In genomic region chr6:94272327-94272726, GRCh38 we compare ENCODE assay signal across 14 cellular contexts.
"Had no signal": no experiment of that assay in that cellular context is flagged by ENCODE, and none has a peak within 500 bp of the region (broad histone marks: within the 10 kb centered on the region; RNA-seq: fewer than 3 reads in every experiment).

No MANE protein-coding gene starts in this region.

- H3K4me3 Mint-ChIP-seq: memory B cell; nephron; stimulated activated naive B cell treated with anti-CD40 and anti-IgM and Interleukin-4, amounts not matched to agents 10 μg/mL and 1 μg/mL and 100 μg/mL, for 72 hours had no signal

- H3K27me3 Mint-ChIP-seq: memory B cell; stimulated activated naive B cell treated with anti-CD40 and anti-IgM and Interleukin-4, amounts not matched to agents 10 μg/mL and 1 μg/mL and 100 μg/mL, for 72 hours had no signal

- ATAC-seq: foreskin keratinocyte; left lung; stimulated activated naive B cell treated with anti-CD40 and anti-IgM and Interleukin-4, amounts not matched to agents 10 μg/mL and 1 μg/mL and 100 μg/mL, for 72 hours had no signal

- H3K9me3 Mint-ChIP-seq: nephron had no signal

- H3K36me3 Mint-ChIP-seq: memory B cell; stimulated activated naive B cell treated with anti-CD40 and anti-IgM and Interleukin-4, amounts not matched to agents 10 μg/mL and 1 μg/mL and 100 μg/mL, for 72 hours had no signal

- H3K27ac Mint-ChIP-seq: memory B cell; nephron; stimulated activated naive B cell treated with anti-CD40 and anti-IgM and Interleukin-4, amounts not matched to agents 10 μg/mL and 1 μg/mL and 100 μg/mL, for 72 hours had no signal

- DNase-seq: activated CD4-positive, alpha-beta T cell treated with anti-CD3 and anti-CD28 coated beads, Interleukin-2, amount 50 U/mL, for 1 hour; activated CD4-positive, CD25-positive, alpha-beta regulatory T cell; activated naive CD4-positive, alpha-beta T cell treated with anti-CD3 and anti-CD28 coated beads, Interleukin-2, amount 50 U/mL, for 16 hours; adrenal gland; caudate nucleus; effector CD4-positive, alpha-beta T cell; foreskin keratinocyte; left lung; sigmoid colon; stimulated activated CD4-positive, alpha-beta T cell treated with anti-CD3 and anti-CD28 coated beads, Interleukin-2, amount 100 ng/mL, for 24 hours; stimulated activated naive B cell treated with anti-CD40 and anti-IgM and Interleukin-4, amounts not matched to agents 10 μg/mL and 1 μg/mL and 100 μg/mL, for 72 hours; transverse colon had no signal

- H3K4me1 Mint-ChIP-seq: memory B cell; stimulated activated naive B cell treated with anti-CD40 and anti-IgM and Interleukin-4, amounts not matched to agents 10 μg/mL and 1 μg/mL and 100 μg/mL, for 72 hours had no signal
